ENCODE assay signal across 19 cellular contexts in the genomic region with DNA sequence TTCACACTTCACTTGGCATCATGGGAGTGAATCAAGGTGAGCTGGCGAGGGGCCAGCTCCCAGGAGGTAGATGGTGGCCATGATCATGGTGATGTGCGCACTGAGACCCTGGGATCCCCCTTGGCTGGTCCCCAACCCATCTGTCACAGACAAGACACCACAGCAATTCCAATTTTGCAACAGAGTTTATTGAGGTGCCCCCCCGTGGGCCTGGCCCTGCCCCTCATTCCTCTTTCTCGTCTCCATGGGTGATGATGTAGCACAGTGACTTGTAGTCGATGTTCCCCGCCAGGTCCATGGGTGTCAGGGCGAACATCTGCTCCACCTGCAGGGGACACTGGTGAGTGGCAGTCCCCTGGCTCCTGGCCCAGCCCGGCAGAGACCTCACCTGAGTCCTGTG. TPM values are rescaled to one million over a fixed set of nuclear protein-coding genes. Genes with fewer than 3 reads are reported as not detected.
"Had no signal": no experiment of that assay in that cellular context is flagged by ENCODE, and none has a peak within 500 bp of the region (broad histone marks: within the 10 kb centered on the region; RNA-seq: fewer than 3 reads in every experiment).

No MANE protein-coding gene starts in this region.

- H3K27ac ChIP-seq: esophagus squamous epithelium, tibial artery, vagina had no signal

- H3K4me1 ChIP-seq: esophagus squamous epithelium, tibial artery, vagina had no signal

- H3K4me3 ChIP-seq: esophagus squamous epithelium, tibial artery, vagina had no signal

- FAIRE-seq: astrocyte, bronchial epithelial cell, endothelial cell of umbilical vein had no signal

- H3K9me3 ChIP-seq: esophagus squamous epithelium, tibial artery, vagina had no signal

- H3K27me3 ChIP-seq: esophagus squamous epithelium, tibial artery, vagina had no signal

- DNase-seq: activated CD4-positive, CD25-positive, alpha-beta regulatory T cell treated with anti-CD3 and anti-CD28 coated beads, Interleukin-2, amount 50 U/mL, for 72 hours; activated CD8-positive, alpha-beta memory T cell treated with anti-CD3 and anti-CD28 coated beads for 24 hours; activated CD8-positive, alpha-beta memory T cell treated with anti-CD3 and anti-CD28 coated beads, Interleukin-2, amount 50 U/mL, for 48 hours; activated effector memory CD4-positive, alpha-beta T cell treated with anti-CD3 and anti-CD28 coated beads, Interleukin-2, amount 50 U/mL, for 16 hours; activated naive CD4-positive, alpha-beta T cell treated with anti-CD3 and anti-CD28 coated beads, Interleukin-2, amount 50 U/mL, for 16 hours; activated T-cell treated with anti-CD3 and anti-CD28 coated beads, Interleukin-2, amount 50 U/mL, for 48 hours; effector memory CD4-positive, alpha-beta T cell; esophagus squamous epithelium; hippocampal formation; islet precursor cell; stimulated activated naive CD8-positive, alpha-beta T cell treated with anti-CD3 and anti-CD28 coated beads, Interleukin-15, Interleukin-2, amounts not matched to agents 100 U/mL and 50 U/mL, for 24 hours; tibial artery had no signal

- H3K36me3 ChIP-seq: esophagus squamous epithelium, tibial artery, vagina had no signal

- ATAC-seq: stimulated activated naive CD8-positive, alpha-beta T cell treated with anti-CD3 and anti-CD28 coated beads, Interleukin-15, Interleukin-2, amounts not matched to agents 100 U/mL and 50 U/mL, for 24 hours had no signal

RNA-seq across cellular contexts. Expression of gene MYL7, which starts 2.4 kb away (rescaled TPM):
- total RNA-seq: bronchial epithelial cell, chondrocyte, endothelial cell of umbilical vein, esophagus squamous epithelium, mononuclear cell, omental fat pad, vagina had no signal
- polyA plus RNA-seq: endothelial cell of umbilical vein had no signal

RNA-seq across cellular contexts. Expression of gene GCK, which starts 50.5 kb away (rescaled TPM):
- total RNA-seq: astrocyte had no signal
